Comparison of ENCODE assay signal across 1 cellular context in genomic region chr2:67954125-67954748, GRCh38.
TF ChIP-seq lines count a peak whose summit lies in the region.

No MANE protein-coding gene starts in this region.

TF ChIP-seq in HepG2, 621 proteins besides CTCF, POLR2A, EP300 and RAD21 (continued from another document and continues in another):
- TF ChIP-seq, protein P1, sequence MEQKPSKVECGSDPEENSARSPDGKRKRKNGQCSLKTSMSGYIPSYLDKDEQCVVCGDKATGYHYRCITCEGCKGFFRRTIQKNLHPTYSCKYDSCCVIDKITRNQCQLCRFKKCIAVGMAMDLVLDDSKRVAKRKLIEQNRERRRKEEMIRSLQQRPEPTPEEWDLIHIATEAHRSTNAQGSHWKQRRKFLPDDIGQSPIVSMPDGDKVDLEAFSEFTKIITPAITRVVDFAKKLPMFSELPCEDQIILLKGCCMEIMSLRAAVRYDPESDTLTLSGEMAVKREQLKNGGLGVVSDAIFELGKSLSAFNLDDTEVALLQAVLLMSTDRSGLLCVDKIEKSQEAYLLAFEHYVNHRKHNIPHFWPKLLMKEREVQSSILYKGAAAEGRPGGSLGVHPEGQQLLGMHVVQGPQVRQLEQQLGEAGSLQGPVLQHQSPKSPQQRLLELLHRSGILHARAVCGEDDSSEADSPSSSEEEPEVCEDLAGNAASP (CRISPR knock-in tag; IDR thresholded peaks at IDR 0.05; ENCODE audit: borderline replicate concordance): no peak
- no peak for TF ChIP-seq ZNF562 (CRISPR knock-in tag; IDR thresholded peaks at IDR 0.05; ENCODE audit: borderline replicate concordance)
- no peak for TF ChIP-seq MEIS1 (CRISPR knock-in tag; IDR thresholded peaks at IDR 0.05; ENCODE audit: borderline replicate concordance)
- TF ChIP-seq, protein P2, sequence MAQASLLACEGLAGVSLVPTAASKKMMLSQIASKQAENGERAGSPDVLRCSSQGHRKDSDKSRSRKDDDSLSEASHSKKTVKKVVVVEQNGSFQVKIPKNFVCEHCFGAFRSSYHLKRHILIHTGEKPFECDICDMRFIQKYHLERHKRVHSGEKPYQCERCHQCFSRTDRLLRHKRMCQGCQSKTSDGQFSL (CRISPR knock-in tag; IDR thresholded peaks at IDR 0.05): no peak
- TF ChIP-seq YEATS2 (CRISPR knock-in tag; IDR thresholded peaks at IDR 0.05; ENCODE audit: borderline replicate concordance): no peak
- no peak for TF ChIP-seq KDM1A (CRISPR knock-in tag; IDR thresholded peaks at IDR 0.05)
- no peak for TF ChIP-seq IRX3 (CRISPR knock-in tag; IDR thresholded peaks at IDR 0.05; ENCODE audit: borderline replicate concordance, low read depth)
- TF ChIP-seq STAT6 (CRISPR knock-in tag; IDR thresholded peaks at IDR 0.05; ENCODE audit: borderline replicate concordance): no peak
- no peak for TF ChIP-seq ZNF207 (IDR thresholded peaks at IDR 0.05; ENCODE audit: borderline replicate concordance)
- no peak for TF ChIP-seq RBM22 (optimal IDR thresholded peaks at IDR 0.05; ENCODE audit: low read length)
- TF ChIP-seq KLF11 (CRISPR knock-in tag; IDR thresholded peaks at IDR 0.05): no peak
- no peak for TF ChIP-seq ZNF780A (CRISPR knock-in tag; IDR thresholded peaks at IDR 0.05)
- no peak for TF ChIP-seq ZKSCAN8 (CRISPR knock-in tag; IDR thresholded peaks at IDR 0.05; ENCODE audit: borderline replicate concordance)
- no peak for TF ChIP-seq TIGD3 (CRISPR knock-in tag; IDR thresholded peaks at IDR 0.05; ENCODE audit: borderline replicate concordance)
- TF ChIP-seq, protein P3, sequence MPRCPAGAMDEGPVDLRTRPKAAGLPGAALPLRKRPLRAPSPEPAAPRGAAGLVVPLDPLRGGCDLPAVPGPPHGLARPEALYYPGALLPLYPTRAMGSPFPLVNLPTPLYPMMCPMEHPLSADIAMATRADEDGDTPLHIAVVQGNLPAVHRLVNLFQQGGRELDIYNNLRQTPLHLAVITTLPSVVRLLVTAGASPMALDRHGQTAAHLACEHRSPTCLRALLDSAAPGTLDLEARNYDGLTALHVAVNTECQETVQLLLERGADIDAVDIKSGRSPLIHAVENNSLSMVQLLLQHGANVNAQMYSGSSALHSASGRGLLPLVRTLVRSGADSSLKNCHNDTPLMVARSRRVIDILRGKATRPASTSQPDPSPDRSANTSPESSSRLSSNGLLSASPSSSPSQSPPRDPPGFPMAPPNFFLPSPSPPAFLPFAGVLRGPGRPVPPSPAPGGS (CRISPR knock-in tag; IDR thresholded peaks at IDR 0.05): no peak
- TF ChIP-seq SKI (IDR thresholded peaks at IDR 0.05; ENCODE audit: partially characterized antibody): no peak
- no peak for TF ChIP-seq ZNF775 (CRISPR knock-in tag; IDR thresholded peaks at IDR 0.05; ENCODE audit: borderline replicate concordance)
- TF ChIP-seq ZSCAN22 (CRISPR knock-in tag; IDR thresholded peaks at IDR 0.05): no peak
- peak; percentile 57; the same call in 1 of the 2 replicates for TF ChIP-seq ZNF430 (CRISPR knock-in tag; IDR thresholded peaks at IDR 0.05)
- no peak for TF ChIP-seq SOX6 (IDR thresholded peaks at IDR 0.05)
- TF ChIP-seq SOX6 (CRISPR knock-in tag; IDR thresholded peaks at IDR 0.05): peak; percentile 83
- no peak for TF ChIP-seq TAF15 (IDR thresholded peaks at IDR 0.05; ENCODE audit: low read depth, low read length, poor library complexity, severe bottlenecking)
- no peak for TF ChIP-seq NAIF1 (CRISPR knock-in tag; IDR thresholded peaks at IDR 0.05; ENCODE audit: borderline replicate concordance)
- TF ChIP-seq ZNF724P (CRISPR knock-in tag; IDR thresholded peaks at IDR 0.05; ENCODE audit: borderline replicate concordance): 0 out of 2 replicates have a peak, but pooled peaks have one; percentile 59
- TF ChIP-seq EEA1 (CRISPR knock-in tag; IDR thresholded peaks at IDR 0.05; ENCODE audit: borderline replicate concordance): no peak
- no peak for TF ChIP-seq ZNF713 (CRISPR knock-in tag; IDR thresholded peaks at IDR 0.05)
- TF ChIP-seq DZIP1 (CRISPR knock-in tag; IDR thresholded peaks at IDR 0.05): no peak
- no peak; the same call in 1 of the 2 replicates for TF ChIP-seq SMYD3 (CRISPR knock-in tag; IDR thresholded peaks at IDR 0.05)
- no peak for TF ChIP-seq ASH2L (IDR thresholded peaks at IDR 0.05; ENCODE audit: insufficient read length, low read depth, low read length)
- no peak for TF ChIP-seq ZNF296 (CRISPR knock-in tag; conservative IDR thresholded peaks at IDR 0.05)
- TF ChIP-seq, protein P4, sequence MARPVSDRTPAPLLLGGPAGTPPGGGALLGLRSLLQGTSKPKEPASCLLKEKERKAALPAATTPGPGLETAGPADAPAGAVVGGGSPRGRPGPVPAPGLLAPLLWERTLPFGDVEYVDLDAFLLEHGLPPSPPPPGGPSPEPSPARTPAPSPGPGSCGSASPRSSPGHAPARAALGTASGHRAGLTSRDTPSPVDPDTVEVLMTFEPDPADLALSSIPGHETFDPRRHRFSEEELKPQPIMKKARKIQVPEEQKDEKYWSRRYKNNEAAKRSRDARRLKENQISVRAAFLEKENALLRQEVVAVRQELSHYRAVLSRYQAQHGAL (CRISPR knock-in tag; IDR thresholded peaks at IDR 0.05; ENCODE audit: not compliant biosample characterization): no peak
- no peak for TF ChIP-seq FOXA1 (IDR thresholded peaks at IDR 0.05)
- peak; percentile 56 for TF ChIP-seq FOXA1 (CRISPR knock-in tag; IDR thresholded peaks at IDR 0.05)
- peak; percentile 39; the same call in 1 of the 2 replicates for TF ChIP-seq MEF2D (CRISPR knock-in tag; IDR thresholded peaks at IDR 0.05)
- no peak for TF ChIP-seq JARID2 (CRISPR knock-in tag; IDR thresholded peaks at IDR 0.05; ENCODE audit: insufficient replicate concordance)
- no peak for TF ChIP-seq ZC3H4 (CRISPR knock-in tag; IDR thresholded peaks at IDR 0.05; ENCODE audit: borderline replicate concordance)
- no peak for TF ChIP-seq PLRG1 (conservative IDR thresholded peaks at IDR 0.05)
- TF ChIP-seq GATA4 (IDR thresholded peaks at IDR 0.05; ENCODE audit: borderline replicate concordance, low read depth): no peak; the same call in 1 of the 2 replicates
- no peak for TF ChIP-seq HNF4G (IDR thresholded peaks at IDR 0.05; ENCODE audit: borderline replicate concordance, low read depth, low read length)
- no peak for TF ChIP-seq HNF4G (CRISPR knock-in tag; IDR thresholded peaks at IDR 0.05; ENCODE audit: borderline replicate concordance, low read depth)
- TF ChIP-seq, protein P5, sequence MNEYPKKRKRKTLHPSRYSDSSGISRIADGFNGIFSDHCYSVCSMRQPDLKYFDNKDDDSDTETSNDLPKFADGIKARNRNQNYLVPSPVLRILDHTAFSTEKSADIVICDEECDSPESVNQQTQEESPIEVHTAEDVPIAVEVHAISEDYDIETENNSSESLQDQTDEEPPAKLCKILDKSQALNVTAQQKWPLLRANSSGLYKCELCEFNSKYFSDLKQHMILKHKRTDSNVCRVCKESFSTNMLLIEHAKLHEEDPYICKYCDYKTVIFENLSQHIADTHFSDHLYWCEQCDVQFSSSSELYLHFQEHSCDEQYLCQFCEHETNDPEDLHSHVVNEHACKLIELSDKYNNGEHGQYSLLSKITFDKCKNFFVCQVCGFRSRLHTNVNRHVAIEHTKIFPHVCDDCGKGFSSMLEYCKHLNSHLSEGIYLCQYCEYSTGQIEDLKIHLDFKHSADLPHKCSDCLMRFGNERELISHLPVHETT (CRISPR knock-in tag; conservative IDR thresholded peaks at IDR 0.05): 0 out of 2 replicates have a peak, but pooled peaks have one; percentile 68
- TF ChIP-seq PITX1 (CRISPR knock-in tag; IDR thresholded peaks at IDR 0.05): peak; percentile 95
- no peak for TF ChIP-seq PCBP1 (IDR thresholded peaks at IDR 0.05; ENCODE audit: borderline replicate concordance, low read depth, low read length)
- TF ChIP-seq CBX2 (IDR thresholded peaks at IDR 0.05; ENCODE audit: low read depth, low read length): no peak
- no peak for TF ChIP-seq CBX2 (CRISPR knock-in tag; IDR thresholded peaks at IDR 0.05; ENCODE audit: low read depth)
- no peak for TF ChIP-seq LRRFIP1 (CRISPR knock-in tag; conservative IDR thresholded peaks at IDR 0.05)
- TF ChIP-seq FOSL2 (CRISPR knock-in tag; IDR thresholded peaks at IDR 0.05): no peak
- TF ChIP-seq NBN (conservative IDR thresholded peaks at IDR 0.05): no peak
- TF ChIP-seq ELF3 (CRISPR knock-in tag; IDR thresholded peaks at IDR 0.05): peak; percentile 66; the same call in 1 of the 2 replicates
- TF ChIP-seq HNRNPL (IDR thresholded peaks at IDR 0.05; ENCODE audit: low read depth, low read length): no peak
- no peak for TF ChIP-seq SRSF4 (IDR thresholded peaks at IDR 0.05; ENCODE audit: low read depth, low read length, poor library complexity, severe bottlenecking)
- no peak for TF ChIP-seq RBM39 (IDR thresholded peaks at IDR 0.05; ENCODE audit: low read depth, low read length, poor library complexity, severe bottlenecking)
- TF ChIP-seq MIXL1 (CRISPR knock-in tag; IDR thresholded peaks at IDR 0.05): peak; percentile 34; the same call in 1 of the 2 replicates
- TF ChIP-seq, protein P6, sequence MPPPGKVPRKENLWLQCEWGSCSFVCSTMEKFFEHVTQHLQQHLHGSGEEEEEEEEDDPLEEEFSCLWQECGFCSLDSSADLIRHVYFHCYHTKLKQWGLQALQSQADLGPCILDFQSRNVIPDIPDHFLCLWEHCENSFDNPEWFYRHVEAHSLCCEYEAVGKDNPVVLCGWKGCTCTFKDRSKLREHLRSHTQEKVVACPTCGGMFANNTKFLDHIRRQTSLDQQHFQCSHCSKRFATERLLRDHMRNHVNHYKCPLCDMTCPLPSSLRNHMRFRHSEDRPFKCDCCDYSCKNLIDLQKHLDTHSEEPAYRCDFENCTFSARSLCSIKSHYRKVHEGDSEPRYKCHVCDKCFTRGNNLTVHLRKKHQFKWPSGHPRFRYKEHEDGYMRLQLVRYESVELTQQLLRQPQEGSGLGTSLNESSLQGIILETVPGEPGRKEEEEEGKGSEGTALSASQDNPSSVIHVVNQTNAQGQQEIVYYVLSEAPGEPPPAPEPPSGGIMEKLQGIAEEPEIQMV (CRISPR knock-in tag; IDR thresholded peaks at IDR 0.05; ENCODE audit: low read depth): no peak
- peak; percentile 14; the same call in 1 of the 2 replicates for TF ChIP-seq TOE1 (CRISPR knock-in tag; IDR thresholded peaks at IDR 0.05)
- no peak for TF ChIP-seq JDP2 (CRISPR knock-in tag; IDR thresholded peaks at IDR 0.05; ENCODE audit: borderline replicate concordance)
- no peak for TF ChIP-seq ZNF891 (CRISPR knock-in tag; IDR thresholded peaks at IDR 0.05)
- no peak for TF ChIP-seq ZNF383 (CRISPR knock-in tag; IDR thresholded peaks at IDR 0.05; ENCODE audit: borderline replicate concordance)
- no peak for TF ChIP-seq ZFP62 (CRISPR knock-in tag; IDR thresholded peaks at IDR 0.05)
